In genomic region chr2:17518212-17519154, GRCh38 we compare ENCODE assay signal across 9 cellular contexts. TPM values are rescaled to one million over a fixed set of nuclear protein-coding genes. Genes with fewer than 3 reads are reported as not detected.
DNase-seq lines count a peak whose midpoint lies in the region; ATAC-seq and TF ChIP-seq lines count a peak whose summit lies in the region.
"Had no signal": no experiment of that assay in that cellular context is flagged by ENCODE, and none has a peak within 500 bp of the region (broad histone marks: within the 10 kb centered on the region; RNA-seq: fewer than 3 reads in every experiment).

Gene RAD51AP2, minus strand, starts transcription at chr2:17518440. Its CDS starts 25 bp downstream, at chr2:17518415.

- ATAC-seq in GM18519 (IDR thresholded peaks at IDR 0.05; ENCODE audit: low FRiP score, unreplicated experiment) (peak; percentile 58), HG02852 (IDR thresholded peaks at IDR 0.05; ENCODE audit: unreplicated experiment) (peak; percentile 85)

- DNase-seq in AG10803 (ENCODE audit: low read depth) (peak; percentile 61), NCI-H2227 (lab: John Stamatoyannopoulos, UW; ENCODE audit: unreplicated experiment) (peak; percentile 88), hepatic stellate cell (ENCODE audit: low spot score) (peak; percentile 57), renal cortical epithelial cell (ENCODE audit: low read depth) (peak; percentile 72), NCI-H2171 treated with DMSO at 0.1 percent for 48 hours (lab: John Stamatoyannopoulos, UW) (no peak)

- peak within 1 kb of the TSS; percentile 51 for H3K27ac ChIP-seq in angular gyrus (ENCODE audit: low read depth, low read length)

- peak within 1 kb of the TSS; percentile 63 for H3K4me3 ChIP-seq in AG10803 (ENCODE audit: low read length)

- TF ChIP-seq CTCF in AG10803 (conservative IDR thresholded peaks at IDR 0.05; ENCODE audit: low read length), result no peak

RNA-seq across cellular contexts. Expression of gene RAD51AP2, which starts in this region (rescaled TPM):
- total RNA-seq in renal cortical epithelial cell, result under 0.01 TPM in 1 of 2 replicates, not detected in the other
- total RNA-seq: T-helper 2 cell treated with Interferon-gamma antibody and Interleukin-4, amounts not matched to agents 100 ng/mL and 5 ng/mL, for 36 hours had no signal

Comparison
In these comparisons a context has a peak if more than half of its experiments do, and no peak if none do; other contexts are left out.
1. Peak in DNase-seq in renal cortical epithelial cell; RNA of the gene not detected or under 1 TPM.